Comparison of ENCODE assay signal across 8 cellular contexts in the genomic region with DNA sequence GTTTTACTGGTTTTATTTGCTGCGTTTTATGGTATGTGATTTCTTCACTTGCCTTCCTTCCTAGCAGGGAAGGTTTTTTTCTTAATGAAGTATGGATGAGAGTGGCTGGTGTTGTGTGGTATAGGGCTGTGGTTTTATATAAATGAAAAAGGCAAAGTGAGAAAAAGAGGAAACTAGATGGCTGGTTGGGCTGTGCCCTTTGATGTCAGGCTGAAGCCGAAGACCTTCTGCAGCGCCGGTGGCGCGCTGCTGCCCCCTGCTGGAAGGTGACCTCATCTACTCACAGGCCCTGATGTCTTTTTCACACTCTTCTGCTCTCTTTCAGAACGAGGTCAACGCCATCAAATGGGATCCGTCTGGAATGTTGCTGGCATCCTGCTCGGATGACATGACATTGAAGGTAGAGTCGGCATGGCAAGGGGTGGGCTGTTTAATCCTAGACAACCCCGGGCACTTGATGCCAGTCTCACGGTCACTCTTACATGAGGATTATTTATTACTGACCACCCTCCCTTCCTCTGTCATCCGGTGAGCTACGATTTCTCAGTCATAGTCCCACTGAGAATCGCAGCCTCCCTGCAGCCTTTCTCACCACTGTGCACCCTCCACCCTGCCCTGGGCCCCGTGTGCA. TPM values are rescaled to one million over a fixed set of nuclear protein-coding genes. Genes with fewer than 3 reads are reported as not detected.
DNase-seq lines count a peak whose midpoint lies in the region; ATAC-seq and TF ChIP-seq lines count a peak whose summit lies in the region.

No MANE protein-coding gene starts in this region.

- H2AFZ ChIP-seq in osteoblast (ENCODE audit: low read length): no peak overlapping the region

- H3K9me3 ChIP-seq in osteoblast (ENCODE audit: low read depth, low read length): no peaks in the 10 kb centered on the region
- H3K9me3 ChIP-seq in tibial artery: peaks cover 0 to 6% (median 0%) of the 10 kb centered on the region in 3 donors

- TF ChIP-seq CTCF in osteoblast (IDR thresholded peaks at IDR 0.05; ENCODE audit: extremely low read depth, low read depth, low read length) (peak; percentile 77), tibial artery (IDR thresholded peaks at IDR 0.05) (peak; percentile 73 to 75)

- H4K20me1 ChIP-seq in osteoblast (ENCODE audit: insufficient read depth, low read length): no peaks in the 10 kb centered on the region

- no peak overlapping the region for H3K27ac ChIP-seq in osteoblast (ENCODE audit: low read depth, low read length)
- no peak overlapping the region for H3K27ac ChIP-seq in tibial artery

- ATAC-seq in GM21576 (IDR thresholded peaks at IDR 0.05; ENCODE audit: unreplicated experiment): peak; percentile 81

- no peaks in the 10 kb centered on the region for H3K79me2 ChIP-seq in osteoblast (ENCODE audit: insufficient read depth, low read length)

- intact Hi-C loops in tibial artery (cut with DNase I; ENCODE audit: low total_unique reads): loop anchor here (10.0 kb wide), 1 partner anchor 244 kb away; the partner anchor contains the start of gene TBL1X

- no peaks in the 10 kb centered on the region for H3K4me1 ChIP-seq in osteoblast (ENCODE audit: insufficient read depth, low read length)
- peaks cover 0 to 12% (median 0%) of the 10 kb centered on the region in 4 donors for H3K4me1 ChIP-seq in tibial artery

- H3K36me3 ChIP-seq in osteoblast (ENCODE audit: insufficient read depth, low read length) (no peaks in the 10 kb centered on the region), tibial artery (peaks cover 30 to 57% (median 36%) of the 10 kb centered on the region in 3 donors)

- no peak overlapping the region for H3K4me2 ChIP-seq in osteoblast (ENCODE audit: insufficient read depth, low read length)

- H3K4me3 ChIP-seq in osteoblast (ENCODE audit: insufficient read depth, low read length) (no peak overlapping the region), tibial artery (no peak overlapping the region)

- no peaks in the 10 kb centered on the region for H3K27me3 ChIP-seq in osteoblast (ENCODE audit: insufficient read depth, low read length)
- no peaks in the 10 kb centered on the region for H3K27me3 ChIP-seq in tibial artery

- peak; percentile 65 for DNase-seq in DMS53 (lab: John Stamatoyannopoulos, UW)
- peak; percentile 72 to 73 for DNase-seq in Kasumi-1 (lab: John Stamatoyannopoulos, UW)
- peak; percentile 5 for DNase-seq in SHP77 treated with DMSO at 0.1 percent for 48 hours (lab: John Stamatoyannopoulos, UW)
- DNase-seq in activated gamma-delta T cell (lab: John Stamatoyannopoulos, UW): peak; percentile 58
- peak; percentile 55 for DNase-seq in foreskin melanocyte
- peak; percentile 88 for DNase-seq in osteoblast (ENCODE audit: insufficient read length, low spot score, missing footprints)
- peak; percentile 45 to 80 for DNase-seq in tibial artery

RNA-seq across cellular contexts. Expression of gene GPR143, which starts 56.6 kb away (rescaled TPM):
- total RNA-seq in osteoblast: not detected in 2 replicates

Comparison
In these comparisons a context has a peak if more than half of its experiments do, and no peak if none do; other contexts are left out.
1. DNase-seq: peak in every context shown above with its lines; median percentile 88 in osteoblast; 72 in Kasumi-1; 65 in DMS53; 62 in tibial artery; 58 in activated gamma-delta T cell; 55 in foreskin melanocyte; 5 in SHP77 treated with DMSO at 0.1 percent for 48 hours.